11 cellular contexts compared by ENCODE assay signal in genomic region chrX:116961872-116962582, GRCh38.
DNase-seq lines count a peak whose midpoint lies in the region; ATAC-seq, FAIRE-seq and TF ChIP-seq lines count a peak whose summit lies in the region.
"Had no signal": no experiment of that assay in that cellular context is flagged by ENCODE, and none has a peak within 500 bp of the region (broad histone marks: within the 10 kb centered on the region; RNA-seq: fewer than 3 reads in every experiment).

No MANE protein-coding gene starts in this region.

- H3K36me3 ChIP-seq in SK-N-SH (replicated peaks in 1 of 2; ENCODE audit: control insufficient read depth in 1 of 2, insufficient read depth in 2 of 2, low read length in 1 of 2) (no peaks in the 10 kb centered on the region), NT2/D1 (ENCODE audit: insufficient read depth, insufficient read length, low read length) (no peaks in the 10 kb centered on the region), hepatocyte (replicated peaks; ENCODE audit: insufficient read depth, low read depth) (no peaks in the 10 kb centered on the region)
- H3K36me3 ChIP-seq: BE2C had no signal

- peak; percentile 32; the same call in 1 of the 2 replicates for TF ChIP-seq RAD21 in SK-N-SH (IDR thresholded peaks at IDR 0.05; ENCODE audit: low read length)

- H3K79me2 ChIP-seq in SK-N-SH (ENCODE audit: insufficient read depth), result no peaks in the 10 kb centered on the region
- H3K79me2 ChIP-seq in hepatocyte, result no peaks in the 10 kb centered on the region

- H3K27me3 ChIP-seq in SK-N-SH (ENCODE audit: insufficient read depth), result no peaks in the 10 kb centered on the region
- H3K27me3 ChIP-seq in NT2/D1 (ENCODE audit: insufficient read depth, insufficient read length), result no peaks in the 10 kb centered on the region
- no peaks in the 10 kb centered on the region for H3K27me3 ChIP-seq in hepatocyte
- H3K27me3 ChIP-seq: BE2C had no signal

- H4K20me1 ChIP-seq in SK-N-SH (ENCODE audit: insufficient read depth), result no peaks in the 10 kb centered on the region
- H4K20me1 ChIP-seq in hepatocyte (ENCODE audit: insufficient read depth, poor library complexity, severe bottlenecking), result no peaks in the 10 kb centered on the region

- 0% methylated on average over 4 of the region's 7 CpGs for WGBS in SK-N-SH (ENCODE audit: low lambda C conversion rate)
- 30% methylated on average over 7 of the region's 7 CpGs for WGBS in hepatocyte (ENCODE audit: low lambda C conversion rate, missing lambda C conversion rate)

- ATAC-seq in SK-N-SH treated with all-trans-retinoic acid at 6 μM for 48 hours, result no peak

- POLR2A ChIA-PET in SK-N-SH (lab: Yijun Ruan, JAX), result interaction anchor here (0.6 kb wide), 1 partner anchor 1033 kb away, joined by 3 read pairs; no protein-coding TSS in a partner anchor

- DNase-seq in SK-N-SH (peak; percentile 1), NT2/D1 (ENCODE audit: low read depth, low spot score) (peak; percentile 3), hepatocyte (ENCODE audit: low spot score) (peak; percentile 7), mucosa of gallbladder (ENCODE audit: low spot score) (no peak), GM12891 (ENCODE audit: insufficient read length, low spot score) (no peak), anterior cingulate cortex (lab: John Stamatoyannopoulos, UW) (no peak), HPDE6-E6E7 (ENCODE audit: extremely low spot score) (no peak)
- DNase-seq: BE2C, NCI-H345, small intestine had no signal

- no peaks in the 10 kb centered on the region for H3F3A ChIP-seq in SK-N-SH (replicated peaks; ENCODE audit: insufficient read depth)

- H3K4me1 ChIP-seq in SK-N-SH (ENCODE audit: control insufficient read depth in 1 of 2, insufficient read depth in 2 of 2, low read depth in 1 of 2, low read length in 1 of 2), result no peaks in the 10 kb centered on the region
- H3K4me1 ChIP-seq in NT2/D1 (ENCODE audit: insufficient read depth, insufficient read length), result no peaks in the 10 kb centered on the region
- H3K4me1 ChIP-seq in hepatocyte (ENCODE audit: insufficient read depth), result no peaks in the 10 kb centered on the region
- H3K4me1 ChIP-seq: BE2C had no signal

- H3K9me2 ChIP-seq in SK-N-SH, result no peaks in the 10 kb centered on the region
- no peaks in the 10 kb centered on the region for H3K9me2 ChIP-seq in hepatocyte (replicated peaks; ENCODE audit: insufficient read depth)

- H3K9me3 ChIP-seq in SK-N-SH (no peaks in the 10 kb centered on the region), NT2/D1 (ENCODE audit: insufficient read depth, low read length) (no peaks in the 10 kb centered on the region), hepatocyte (ENCODE audit: low read depth) (no peaks in the 10 kb centered on the region)
- H3K9me3 ChIP-seq: BE2C had no signal

- FAIRE-seq in GM12891 (lab: Jason Lieb, UNC), result no peak
- FAIRE-seq: small intestine had no signal

- H2AFZ ChIP-seq in SK-N-SH (ENCODE audit: low read depth) (no peak overlapping the region), hepatocyte (no peak overlapping the region)

- TF ChIP-seq EP300 in SK-N-SH (IDR thresholded peaks at IDR 0.05; ENCODE audit: borderline replicate concordance in 1 of 2, low read depth in 1 of 2, low read length in 1 of 2), result no peak

- CTCF ChIA-PET in SK-N-SH (lab: Yijun Ruan, JAX), result interaction anchor here (1.0 to 1.3 kb wide), 2 partner anchors 472 to 493 kb away, joined by 4 to 5 read pairs; no protein-coding TSS in a partner anchor

- H3K4me3 ChIP-seq in SK-N-SH (ENCODE audit: low read depth in 2 of 2, low read length in 1 of 2), result no peak overlapping the region
- H3K4me3 ChIP-seq in NT2/D1 (ENCODE audit: insufficient read length, low read depth), result no peak overlapping the region
- no peak overlapping the region for H3K4me3 ChIP-seq in hepatocyte

- H3K27ac ChIP-seq in SK-N-SH (ENCODE audit: low read depth in 2 of 2, low read length in 1 of 2) (no peak overlapping the region), hepatocyte (no peak overlapping the region)

- TF ChIP-seq POLR2A in GM12891 (IDR thresholded peaks at IDR 0.05; ENCODE audit: low read depth, low read length), result no peak

- H3K4me2 ChIP-seq in SK-N-SH, result no peak overlapping the region
- peak overlapping the region; percentile 49 for H3K4me2 ChIP-seq in hepatocyte

- no peak overlapping the region for H3K9ac ChIP-seq in SK-N-SH
- no peak overlapping the region for H3K9ac ChIP-seq in NT2/D1 (ENCODE audit: insufficient read length, low read depth)

- peak; percentile 24 for TF ChIP-seq CTCF in SK-N-SH (IDR thresholded peaks at IDR 0.05)
- TF ChIP-seq CTCF in hepatocyte (IDR thresholded peaks at IDR 0.05; ENCODE audit: poor library complexity), result peak; percentile 45

TF ChIP-seq in SK-N-SH, 30 proteins besides CTCF, POLR2A, EP300 and RAD21:
- TF ChIP-seq RFX5 (IDR thresholded peaks at IDR 0.05; ENCODE audit: low read length) (no peak), POLR2AphosphoS5 (IDR thresholded peaks at IDR 0.05; ENCODE audit: low read depth, low read length) (no peak), FOXJ3 (CRISPR knock-in tag; IDR thresholded peaks at IDR 0.05) (no peak), TEAD4 (IDR thresholded peaks at IDR 0.05; ENCODE audit: borderline replicate concordance, insufficient read depth) (no peak), MEF2A (IDR thresholded peaks at IDR 0.05; ENCODE audit: borderline replicate concordance, low read depth) (no peak), FOSL2 (IDR thresholded peaks at IDR 0.05; ENCODE audit: borderline replicate concordance, low read depth) (no peak), SMC3 (IDR thresholded peaks at IDR 0.05; ENCODE audit: low read depth, low read length) (no peak), JUND (IDR thresholded peaks at IDR 0.05) (no peak), USF2 (IDR thresholded peaks at IDR 0.05; ENCODE audit: borderline replicate concordance, low read depth, low read length) (no peak)

TF ChIP-seq in SK-N-SH treated with all-trans-retinoic acid at 6 μM for 48 hours, 23 proteins besides CTCF, POLR2A, EP300 and RAD21:
- TF ChIP-seq ARNTL (CRISPR knock-in tag; IDR thresholded peaks at IDR 0.05; ENCODE audit: borderline replicate concordance, low read depth) (no peak), ZFP30 (CRISPR knock-in tag; IDR thresholded peaks at IDR 0.05) (no peak), SNAI2 (CRISPR knock-in tag; IDR thresholded peaks at IDR 0.05) (no peak), TCF4 (CRISPR knock-in tag; IDR thresholded peaks at IDR 0.05; ENCODE audit: borderline replicate concordance) (no peak), ISL1 (CRISPR knock-in tag; IDR thresholded peaks at IDR 0.05) (no peak)

TF ChIP-seq in GM12891, 5 proteins besides CTCF, POLR2A, EP300 and RAD21:
- no peak for TF ChIP-seq TAF1 (IDR thresholded peaks at IDR 0.05; ENCODE audit: low read depth, low read length)
- no peak for TF ChIP-seq SPI1 (IDR thresholded peaks at IDR 0.05; ENCODE audit: low read depth, low read length)
- no peak for TF ChIP-seq POLR2AphosphoS5 (IDR thresholded peaks at IDR 0.05; ENCODE audit: low read depth, low read length)
- TF ChIP-seq POU2F2 (IDR thresholded peaks at IDR 0.05; ENCODE audit: low read depth, low read length), result no peak
- no peak for TF ChIP-seq PAX5 (IDR thresholded peaks at IDR 0.05; ENCODE audit: insufficient read depth, low read length, severe bottlenecking)
TF ChIP-seq in GM12891: peak in this region for 0.

Comparison
In these comparisons a context has a peak if more than half of its experiments do, and no peak if none do; other contexts are left out.
1. DNase-seq: peak in SK-N-SH (single experiment), NT2/D1 (single experiment) and hepatocyte (single experiment); none in mucosa of gallbladder (single experiment), GM12891 (single experiment), anterior cingulate cortex (0 of 58) and HPDE6-E6E7 (single experiment).